ENCODE assay signal across 26 cellular contexts in the genomic region with DNA sequence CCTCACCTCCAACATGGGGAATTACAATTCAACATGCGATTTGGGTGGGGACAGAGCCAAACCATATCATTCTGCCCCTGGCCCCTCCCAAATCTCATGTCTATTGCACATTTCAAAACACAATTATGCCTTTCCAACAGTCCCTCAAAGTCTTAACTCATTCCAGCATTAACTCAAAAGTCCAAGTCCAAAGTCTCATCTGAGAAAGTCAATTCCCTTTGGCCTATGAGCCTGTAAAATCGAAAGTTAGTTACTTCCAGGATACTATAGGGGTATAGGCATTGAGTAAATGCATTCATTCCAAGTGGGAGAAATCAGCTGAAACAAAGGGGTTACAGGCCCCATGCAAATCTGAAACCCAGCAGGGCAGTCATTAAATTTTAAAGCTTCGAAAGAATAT.
"Had no signal": no experiment of that assay in that cellular context is flagged by ENCODE, and none has a peak within 500 bp of the region (broad histone marks: within the 10 kb centered on the region; RNA-seq: fewer than 3 reads in every experiment).

No MANE protein-coding gene starts in this region.

- H3K36me3 ChIP-seq: stomach, suprapubic skin, thoracic aorta, thyroid gland, tibial artery, tibial nerve, transverse colon, upper lobe of left lung, upper lobe of right lung, uterus, vagina had no signal

- H3K27ac ChIP-seq: stomach, suprapubic skin, testis, thoracic aorta, thyroid gland, tibial artery, tibial nerve, transverse colon, upper lobe of left lung, upper lobe of right lung, uterus, vagina had no signal

- ATAC-seq: stimulated activated effector memory CD8-positive, alpha-beta T cell treated with anti-CD3 and anti-CD28 coated beads, Interleukin-12 subunit alpha, Interleukin-12 subunit beta, amount 100 ng/mL, for 72 hours; stimulated activated memory B cell treated with anti-CD40 and anti-IgM and Interleukin-4, amounts not matched to agents 10 μg/mL and 1 μg/mL and 100 μg/mL, for 72 hours; stimulated activated naive B cell treated with anti-CD40 and anti-IgM and Interleukin-4, amounts not matched to agents 10 μg/mL and 1 μg/mL and 100 μg/mL, for 72 hours; stimulated activated naive CD8-positive, alpha-beta T cell treated with anti-CD3 and anti-CD28 coated beads, Interleukin-15, amount 100 ng/mL, for 72 hours; stimulated activated naive CD8-positive, alpha-beta T cell treated with anti-CD3 and anti-CD28 coated beads, Interleukin-15, Interleukin-2, amounts not matched to agents 100 U/mL and 50 U/mL, for 24 hours; upper lobe of right lung had no signal

- H3K27me3 ChIP-seq: stomach, suprapubic skin, testis, thyroid gland, tibial artery, tibial nerve, transverse colon, upper lobe of left lung, upper lobe of right lung, uterus, vagina had no signal

- H3K4me1 ChIP-seq: stomach, suprapubic skin, testis, thyroid gland, tibial artery, tibial nerve, transverse colon, upper lobe of left lung, upper lobe of right lung, uterus, vagina had no signal

- DNase-seq: stimulated activated CD4-positive, alpha-beta T cell treated with anti-CD3 and anti-CD28 coated beads, Interleukin-2, amount 100 ng/mL, for 48 hours; stimulated activated CD4-positive, alpha-beta T cell treated with anti-CD3 and anti-CD28 coated beads, Interleukin-4, amount 100 ng/mL, for 24 hours; stimulated activated CD4-positive, alpha-beta T cell treated with anti-CD3 and anti-CD28 coated beads, Interleukin-4, amount 100 ng/mL, for 4 hours; stimulated activated CD8-positive, alpha-beta memory T cell treated with anti-CD3 and anti-CD28 coated beads, Interleukin-4, amount 100 ng/mL, for 48 hours; stimulated activated naive B cell treated with anti-CD40 and anti-IgM and Interleukin-4, amounts not matched to agents 10 μg/mL and 1 μg/mL and 100 μg/mL, for 72 hours; stimulated activated naive CD4-positive, alpha-beta T cell; stimulated activated naive CD4-positive, alpha-beta T cell treated with Interleukin-2 at 50 U/mL for 16 hours; stimulated activated naive CD8-positive, alpha-beta T cell treated with anti-CD3 and anti-CD28 coated beads, Interleukin-15, amount 100 ng/mL, for 72 hours; stimulated activated naive CD8-positive, alpha-beta T cell treated with anti-CD3 and anti-CD28 coated beads, Interleukin-15, Interleukin-2, amounts not matched to agents 100 U/mL and 50 U/mL, for 24 hours; stomach; substantia nigra; testis; thyroid gland; tibial artery; transverse colon; trophoblast cell; upper lobe of left lung; upper lobe of right lung; uterus had no signal

- FAIRE-seq: urothelium cell line had no signal

- H3K4me3 ChIP-seq: stomach, suprapubic skin, testis, thoracic aorta, thyroid gland, tibial artery, tibial nerve, transverse colon, upper lobe of left lung, upper lobe of right lung, uterus, vagina had no signal

- H3K9me3 ChIP-seq: testis, thyroid gland, transverse colon, upper lobe of right lung, uterus, vagina had no signal
